In genomic region chr9:129281506-129282145, GRCh38 we compare ENCODE assay signal across 18 cellular contexts.
DNase-seq lines count a peak whose midpoint lies in the region; ATAC-seq, FAIRE-seq and TF ChIP-seq lines count a peak whose summit lies in the region.
"Had no signal": no experiment of that assay in that cellular context is flagged by ENCODE, and none has a peak within 500 bp of the region (broad histone marks: within the 10 kb centered on the region; RNA-seq: fewer than 3 reads in every experiment).

No MANE protein-coding gene starts in this region.

- H3K27ac ChIP-seq in WERI-Rb-1: no peak overlapping the region
- no peak overlapping the region for H3K27ac ChIP-seq in HepG2 (ENCODE audit: extremely low read length, insufficient read depth, low read length)
- H3K27ac ChIP-seq in thyroid gland: peak overlapping the region in 2 of 3 donors; percentile 34 to 43
- H3K27ac ChIP-seq: SJCRH30 had no signal

- 60% methylated on average over 14 of the region's 16 CpGs for WGBS in HepG2 (ENCODE audit: low lambda C conversion rate)
- 82 to 83% methylated on average over 14 to 16 of the region's 16 CpGs for WGBS in thyroid gland, 2 donors

- in situ Hi-C loops in HepG2 (cut with HindIII; ENCODE audit: extremely low pct_ligation_motif_present, low pct_unique_long_range_greater_than_20kb): no loop called here

- H3K9me3 Mint-ChIP-seq in activated CD4-positive, alpha-beta T cell treated with anti-CD3 and anti-CD28 coated beads, Interleukin-2, amount 10 ng/mL, durations not matched to agents 7 days and 5 days: no peaks in the 10 kb centered on the region
- H3K9me3 Mint-ChIP-seq: CD14-positive monocyte; naive B cell; T-helper 2 cell treated with Interferon-gamma antibody and Interleukin-4, amounts not matched to agents 5 μg/mL and 100 μg/mL, for 36 hours had no signal

- TF ChIP-seq CTCF in WERI-Rb-1 (IDR thresholded peaks at IDR 0.05; ENCODE audit: low read depth, low read length) (no peak), HepG2 (CRISPR knock-in tag; IDR thresholded peaks at IDR 0.05) (no peak), thyroid gland (IDR thresholded peaks at IDR 0.05) (no peak)

- no peaks in the 10 kb centered on the region for H3K36me3 Mint-ChIP-seq in activated CD4-positive, alpha-beta T cell treated with anti-CD3 and anti-CD28 coated beads, Interleukin-2, amount 10 ng/mL, durations not matched to agents 7 days and 5 days (ENCODE audit: low read depth)
- H3K36me3 Mint-ChIP-seq: naive B cell had no signal

- H3K79me2 ChIP-seq in HepG2 (ENCODE audit: insufficient read depth, low read length): no peaks in the 10 kb centered on the region

- intact Hi-C loops in HepG2 (cut with micrococcal nuclease; ENCODE audit: unreplicated experiment) (no loop called here), thyroid gland (cut with DNase I) (no loop called here)

- H3K27me3 ChIP-seq in WERI-Rb-1 (ENCODE audit: insufficient read depth, low read depth, severe bottlenecking): no peaks in the 10 kb centered on the region
- H3K27me3 ChIP-seq in HepG2 (ENCODE audit: control insufficient read depth in 1 of 2, insufficient read depth in 2 of 2, low read length in 2 of 2): peaks cover 0 to 34% of the 10 kb centered on the region in 2 experiments; a peak in 4 of 5 replicates
- no peaks in the 10 kb centered on the region for H3K27me3 ChIP-seq in thyroid gland
- H3K27me3 ChIP-seq: gastroesophageal sphincter had no signal

- ATAC-seq in HepG2: 0 out of 3 replicates have a peak, but pooled peaks have one; percentile 11
- ATAC-seq: gastroesophageal sphincter had no signal

- no peak overlapping the region for H3K9ac ChIP-seq in HepG2 (ENCODE audit: insufficient read depth, low read depth, low read length)

- no peak overlapping the region for H3K4me2 ChIP-seq in HepG2 (ENCODE audit: low read depth, low read length)

- H3K4me1 Mint-ChIP-seq in activated CD4-positive, alpha-beta T cell treated with anti-CD3 and anti-CD28 coated beads, Interleukin-2, amount 10 ng/mL, durations not matched to agents 7 days and 5 days: no peaks in the 10 kb centered on the region
- H3K4me1 Mint-ChIP-seq: naive B cell had no signal

- no peak for TF ChIP-seq EP300 in HepG2 (IDR thresholded peaks at IDR 0.05; ENCODE audit: low read depth in 2 of 2, low read length in 2 of 2)
- no peak for TF ChIP-seq EP300 in HepG2 (CRISPR knock-in tag; IDR thresholded peaks at IDR 0.05; ENCODE audit: borderline replicate concordance)

- CTCF ChIA-PET in activated CD4-positive, alpha-beta T cell treated with anti-CD3 and anti-CD28 coated beads, Interleukin-2, amount 10 ng/mL, durations not matched to agents 7 days and 5 days (lab: Charles Lee): interaction anchor here (0.6 to 1.8 kb wide), 3 partner anchors 9 to 1770 kb away, joined by 3 to 7 read pairs (median 4); no protein-coding TSS in a partner anchor
- CTCF ChIA-PET in HepG2 (lab: Yijun Ruan, JAX; ENCODE audit: low intra/inter-chr PET ratio, low total read pairs): no interaction called here

- H4K20me1 ChIP-seq in HepG2 (ENCODE audit: insufficient read depth, low read length): no peaks in the 10 kb centered on the region

- H3K4me1 ChIP-seq in HepG2 (ENCODE audit: insufficient read depth, low read length): peaks cover 41% of the 10 kb centered on the region
- peaks cover 8 to 9% of the 10 kb centered on the region in 2 donors for H3K4me1 ChIP-seq in thyroid gland
- H3K4me1 ChIP-seq: SJCRH30 had no signal

- H3K9me3 ChIP-seq in WERI-Rb-1 (ENCODE audit: severe bottlenecking) (no peaks in the 10 kb centered on the region), HepG2 (ENCODE audit: low read length) (no peaks in the 10 kb centered on the region), thyroid gland (no peaks in the 10 kb centered on the region)
- H3K9me3 ChIP-seq: gastroesophageal sphincter, SJCRH30 had no signal

- TF ChIP-seq POLR2A in HepG2 (IDR thresholded peaks at IDR 0.05; ENCODE audit: insufficient read depth in 1 of 2, low read depth in 2 of 2, low read length in 2 of 2) (no peak), thyroid gland (IDR thresholded peaks at IDR 0.05) (no peak)

- DNase-seq in activated CD4-positive, alpha-beta T cell treated with anti-CD3 and anti-CD28 coated beads, Interleukin-2, amount 10 ng/mL, durations not matched to agents 7 days and 5 days: peak; percentile 3
- DNase-seq in activated CD4-positive, alpha-beta T cell treated with anti-CD3 and anti-CD28 coated beads, Interleukin-2, amount 50 U/mL, for 4 hours: no peak
- peak; percentile 7 for DNase-seq in WERI-Rb-1
- DNase-seq in HepG2 (ENCODE audit: low spot score): no peak
- DNase-seq in thyroid gland: no peak
- no peak for DNase-seq in NOMO-1 treated with dmso at 0.1 percent for 144 hours (lab: John Stamatoyannopoulos, UW; ENCODE audit: unreplicated experiment)
- DNase-seq in retina: no peak
- DNase-seq in T-helper 2 cell: no peak
- DNase-seq: activated CD4-positive, alpha-beta T cell treated with anti-CD3 and anti-CD28 coated beads, Interleukin-2, amount 50 U/mL, for 1 hour; DMS79; MM.1S; naive B cell; NCI-H1930; NCI-H510A; SJCRH30 had no signal

- no peak overlapping the region for H2AFZ ChIP-seq in HepG2 (ENCODE audit: low read length)

- no peak overlapping the region for H3K4me3 Mint-ChIP-seq in activated CD4-positive, alpha-beta T cell treated with anti-CD3 and anti-CD28 coated beads, Interleukin-2, amount 10 ng/mL, durations not matched to agents 7 days and 5 days
- H3K4me3 Mint-ChIP-seq: naive B cell; T-helper 2 cell treated with Interferon-gamma antibody and Interleukin-4, amounts not matched to agents 5 μg/mL and 100 μg/mL, for 36 hours had no signal

- H3K4me3 ChIP-seq in WERI-Rb-1 (ENCODE audit: low read depth, low read length): no peak overlapping the region
- H3K4me3 ChIP-seq in HepG2 (replicated peaks in 1 of 3; ENCODE audit: insufficient read depth in 1 of 3, low read depth in 2 of 3, low read length in 3 of 3): no peak overlapping the region
- H3K4me3 ChIP-seq in thyroid gland (replicated peaks in 1 of 3): no peak overlapping the region
- H3K4me3 ChIP-seq: SJCRH30 had no signal

- H3K27ac Mint-ChIP-seq in activated CD4-positive, alpha-beta T cell treated with anti-CD3 and anti-CD28 coated beads, Interleukin-2, amount 10 ng/mL, durations not matched to agents 7 days and 5 days: no peak overlapping the region
- H3K27ac Mint-ChIP-seq: naive B cell; T-helper 2 cell treated with Interferon-gamma antibody and Interleukin-4, amounts not matched to agents 5 μg/mL and 100 μg/mL, for 36 hours had no signal

- H3K27me3 Mint-ChIP-seq in activated CD4-positive, alpha-beta T cell treated with anti-CD3 and anti-CD28 coated beads, Interleukin-2, amount 10 ng/mL, durations not matched to agents 7 days and 5 days: peaks cover 4% of the 10 kb centered on the region

- POLR2A ChIA-PET in activated CD4-positive, alpha-beta T cell treated with anti-CD3 and anti-CD28 coated beads, Interleukin-2, amount 10 ng/mL, durations not matched to agents 7 days and 5 days (lab: Charles Lee): interaction anchor here (0.6 kb wide), 1 partner anchor 155 kb away, joined by 3 read pairs; no protein-coding TSS in a partner anchor
- POLR2A ChIA-PET in HepG2 (lab: Yijun Ruan, JAX): no interaction called here

- no TSS peak for BruUV-seq in HepG2 (replicated peaks; lab: Mats Ljungman, UMichigan)

- H3K36me3 ChIP-seq in WERI-Rb-1 (no peaks in the 10 kb centered on the region), HepG2 (replicated peaks in 1 of 2; ENCODE audit: control insufficient read depth in 1 of 2, insufficient read depth in 2 of 2, low read length in 2 of 2) (no peaks in the 10 kb centered on the region), thyroid gland (no peaks in the 10 kb centered on the region)
- H3K36me3 ChIP-seq: gastroesophageal sphincter, SJCRH30 had no signal

- no peak for TF ChIP-seq RAD21 in HepG2 (CRISPR knock-in tag; IDR thresholded peaks at IDR 0.05)

- no peak for FAIRE-seq in HepG2 (lab: Jason Lieb, UNC)

TF ChIP-seq in HepG2, 621 proteins besides CTCF, POLR2A, EP300 and RAD21:
- TF ChIP-seq ZFY (CRISPR knock-in tag; IDR thresholded peaks at IDR 0.05) (0 out of 2 replicates have a peak, but pooled peaks have one; percentile 6), ZNF276 (CRISPR knock-in tag; IDR thresholded peaks at IDR 0.05; ENCODE audit: low read depth) (no peak), CREB1 (IDR thresholded peaks at IDR 0.05) (peak; percentile 75), CREB1 (CRISPR knock-in tag; IDR thresholded peaks at IDR 0.05) (no peak), ZNF34 (CRISPR knock-in tag; IDR thresholded peaks at IDR 0.05; ENCODE audit: borderline replicate concordance) (no peak), RXRA (CRISPR knock-in tag; IDR thresholded peaks at IDR 0.05) (no peak)

Comparison
In these comparisons a context has a peak if more than half of its experiments do, and no peak if none do; other contexts are left out.
1. DNase-seq: peak in activated CD4-positive, alpha-beta T cell treated with anti-CD3 and anti-CD28 coated beads, Interleukin-2, amount 10 ng/mL, durations not matched to agents 7 days and 5 days (single experiment) and WERI-Rb-1 (single experiment); none in activated CD4-positive, alpha-beta T cell treated with anti-CD3 and anti-CD28 coated beads, Interleukin-2, amount 50 U/mL, for 4 hours (0 of 2), HepG2 (single experiment), thyroid gland (0 of 2), NOMO-1 treated with dmso at 0.1 percent for 144 hours (single experiment), retina (single experiment) and T-helper 2 cell (0 of 5).
2. H3K27ac ChIP-seq: peak in thyroid gland (2 of 3); none in WERI-Rb-1 (single experiment) and HepG2 (single experiment).